Comparison of ENCODE assay signal across 9 cellular contexts in genomic region chr15:48190932-48191573, GRCh38. TPM values are rescaled to one million over a fixed set of nuclear protein-coding genes. Genes with fewer than 3 reads are reported as not detected.
DNase-seq lines count a peak whose midpoint lies in the region; ATAC-seq and TF ChIP-seq lines count a peak whose summit lies in the region.
"Had no signal": no experiment of that assay in that cellular context is flagged by ENCODE, and none has a peak within 500 bp of the region (broad histone marks: within the 10 kb centered on the region; RNA-seq: fewer than 3 reads in every experiment).

No MANE protein-coding gene starts in this region.

- no peak overlapping the region for H3K27ac ChIP-seq in ovary
- H3K27ac ChIP-seq: PC-9 had no signal

- DNase-seq in GM10266 (ENCODE audit: extremely low spot score) (peak; percentile 33), MV-4-11 (lab: John Stamatoyannopoulos, UW) (peak; percentile 69), cardiac septum (ENCODE audit: low spot score) (peak; percentile 75), ovary (peak; percentile 23 to 76 (median 66)), SW 1271 (lab: John Stamatoyannopoulos, UW) (no peak)
- DNase-seq in activated naive CD4-positive, alpha-beta T cell treated with anti-CD3 and anti-CD28 coated beads for 36 hours, result peak; percentile 63

- no peak for TF ChIP-seq CTCF in GM10266 (IDR thresholded peaks at IDR 0.05; ENCODE audit: control insufficient read depth, insufficient read depth, low read depth, missing control alignments)
- no peak for TF ChIP-seq CTCF in ovary (IDR thresholded peaks at IDR 0.05)

- no peak overlapping the region for H3K4me3 ChIP-seq in ovary
- H3K4me3 ChIP-seq: PC-9 had no signal

- CTCF ChIA-PET in activated naive CD4-positive, alpha-beta T cell treated with anti-CD3 and anti-CD28 coated beads for 36 hours (lab: Charles Lee), result no interaction called here

- H3K36me3 Mint-ChIP-seq in activated naive CD4-positive, alpha-beta T cell treated with anti-CD3 and anti-CD28 coated beads for 36 hours (ENCODE audit: low read depth), result no peaks in the 10 kb centered on the region

- no peaks in the 10 kb centered on the region for H3K4me1 ChIP-seq in ovary (ENCODE audit: insufficient read depth)

- no peak overlapping the region for H3K27ac Mint-ChIP-seq in activated naive CD4-positive, alpha-beta T cell treated with anti-CD3 and anti-CD28 coated beads for 36 hours

- TF ChIP-seq POLR2A in ovary (IDR thresholded peaks at IDR 0.05), result no peak

- H3K27me3 Mint-ChIP-seq in activated naive CD4-positive, alpha-beta T cell treated with anti-CD3 and anti-CD28 coated beads for 36 hours (ENCODE audit: low read depth), result peaks cover 52% of the 10 kb centered on the region

- 2 to 3% (median 2%) methylated on average over 15 of the region's 15 CpGs for WGBS in ovary, 3 donors

- intact Hi-C loops in activated naive CD4-positive, alpha-beta T cell treated with anti-CD3 and anti-CD28 coated beads for 36 hours (cut with micrococcal nuclease), result no loop called here
- intact Hi-C loops in cardiac septum (cut with DNase I) (no loop called here), ovary (cut with DNase I) (no loop called here)

- TF ChIP-seq EP300 in ovary (IDR thresholded peaks at IDR 0.05), result no peak

- H3K9me3 Mint-ChIP-seq in activated naive CD4-positive, alpha-beta T cell treated with anti-CD3 and anti-CD28 coated beads for 36 hours, result no peaks in the 10 kb centered on the region

- H3K9me3 ChIP-seq in ovary, result no peaks in the 10 kb centered on the region

- ATAC-seq in GM21367 (IDR thresholded peaks at IDR 0.05; ENCODE audit: unreplicated experiment) (no peak), GM18519 (IDR thresholded peaks at IDR 0.05; ENCODE audit: low FRiP score, unreplicated experiment) (no peak)

- no peaks in the 10 kb centered on the region for H3K36me3 ChIP-seq in ovary

- no peaks in the 10 kb centered on the region for H3K4me1 Mint-ChIP-seq in activated naive CD4-positive, alpha-beta T cell treated with anti-CD3 and anti-CD28 coated beads for 36 hours (ENCODE audit: low read depth)

- H3K4me3 Mint-ChIP-seq in activated naive CD4-positive, alpha-beta T cell treated with anti-CD3 and anti-CD28 coated beads for 36 hours, result no peak overlapping the region

- no peaks in the 10 kb centered on the region for H3K27me3 ChIP-seq in ovary

RNA-seq across cellular contexts. Expression of gene CTXN2, which starts 0.4 kb away (rescaled TPM):
- not detected for total RNA-seq in activated naive CD4-positive, alpha-beta T cell treated with anti-CD3 and anti-CD28 coated beads for 36 hours
- total RNA-seq in cardiac septum (not detected), ovary (not detected)
- polyA plus RNA-seq in ovary, result not detected
- total RNA-seq: PC-9 had no signal

RNA-seq across cellular contexts. Expression of gene MYEF2, which starts 13.0 kb away (rescaled TPM):
- total RNA-seq in activated naive CD4-positive, alpha-beta T cell treated with anti-CD3 and anti-CD28 coated beads for 36 hours, result 10 to 100 TPM; 31.7 to 32.7 TPM
- total RNA-seq in cardiac septum (25.5 TPM), ovary (10 to 100 TPM in 2 of 7 donors, 1 to 10 TPM in 5; 3.8 to 38.9 (median 5.3) TPM)
- 10 to 100 TPM in 1 of 2 donors, 1 to 10 TPM in 1; 1.4 to 11.5 TPM for polyA plus RNA-seq in ovary

RNA-seq across cellular contexts. Expression of gene SLC12A1, which starts 15.0 kb away (rescaled TPM):
- not detected for total RNA-seq in activated naive CD4-positive, alpha-beta T cell treated with anti-CD3 and anti-CD28 coated beads for 36 hours
- total RNA-seq in cardiac septum (not detected), ovary (not detected)
- polyA plus RNA-seq in ovary, result not detected
- total RNA-seq: PC-9 had no signal

Comparison
In these comparisons a context has a peak if more than half of its experiments do, and no peak if none do; other contexts are left out.
1. DNase-seq: peak in GM10266 (single experiment), MV-4-11 (single experiment), activated naive CD4-positive, alpha-beta T cell treated with anti-CD3 and anti-CD28 coated beads for 36 hours (single experiment), cardiac septum (single experiment) and ovary (5 of 5); none in SW 1271 (0 of 2).